20 cellular contexts compared by ENCODE assay signal in the genomic region with DNA sequence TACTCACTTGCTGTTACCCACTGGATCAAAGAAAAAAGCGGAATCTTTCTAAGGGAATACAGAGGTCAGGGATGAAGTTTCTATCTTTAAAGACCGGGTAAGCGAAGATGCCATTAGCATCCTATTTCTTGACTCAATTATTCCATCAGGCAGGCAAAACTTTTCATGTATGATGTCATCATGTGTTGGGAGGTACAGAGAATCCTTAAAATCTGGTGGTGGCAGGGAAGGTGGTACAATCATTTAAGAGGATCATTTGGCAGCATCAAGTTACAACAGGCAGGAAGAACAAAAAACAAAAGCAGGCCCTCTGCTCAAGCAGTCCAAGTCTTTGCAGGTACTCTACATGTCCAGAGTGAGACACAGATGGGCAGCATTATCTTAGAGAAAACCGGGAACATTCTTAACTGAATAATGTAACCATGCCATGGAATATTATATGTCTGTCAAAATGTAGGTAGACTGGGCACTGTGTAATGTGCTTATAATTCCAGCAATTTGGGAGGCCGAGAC. TPM values are rescaled to one million over a fixed set of nuclear protein-coding genes. Genes with fewer than 3 reads are reported as not detected.
A peak's percentile ranks its signal among the peaks of the same experiment; 100 is the strongest.
DNase-seq lines count a peak whose midpoint lies in the region; ATAC-seq, FAIRE-seq and TF ChIP-seq lines count a peak whose summit lies in the region.
"Had no signal": no experiment of that assay in that cellular context is flagged by ENCODE, and none has a peak within 500 bp of the region (broad histone marks: within the 10 kb centered on the region; RNA-seq: fewer than 3 reads in every experiment).

No MANE protein-coding gene starts in this region.

- no peak overlapping the region for H3K27ac ChIP-seq in HEK293 (ENCODE audit: extremely low read depth, low read depth, low read length)
- no peak overlapping the region for H3K27ac ChIP-seq in K562 (ENCODE audit: extremely low read depth, low read depth, low read length)
- H3K27ac ChIP-seq: 22Rv1, BLaER1 had no signal

- no peaks in the 10 kb centered on the region for H3K9me3 Mint-ChIP-seq in activated CD4-positive, alpha-beta T cell treated with anti-CD3 and anti-CD28 coated beads for 36 hours (ENCODE audit: low read depth)
- H3K9me3 Mint-ChIP-seq in neural crest cell (no peaks in the 10 kb centered on the region), chondrocyte (ENCODE audit: low read depth) (no peaks in the 10 kb centered on the region)
- no peaks in the 10 kb centered on the region for H3K9me3 Mint-ChIP-seq in activated T-helper 1 cell treated with anti-CD3 and anti-CD28 coated beads, Interleukin-12 subunit alpha, Interleukin-12 subunit beta, Interleukin-2, Interleukin-4 antibody, amounts not matched to agents 30 ng/mL and 10 ng/mL and 1 ng/mL, durations not matched to agents 14 hours and 24 hours and 36 hours
- H3K9me3 Mint-ChIP-seq: H9 had no signal

- no peak for TF ChIP-seq RAD21 in K562 (CRISPR knock-in tag; conservative IDR thresholded peaks at IDR 0.05 in 1 of 2, IDR thresholded peaks at IDR 0.05 in 1 of 2)

- 73% methylated on average over 5 of the region's 5 CpGs for WGBS in K562 (ENCODE audit: insufficient coverage, low coverage, missing lambda C conversion rate)

- no peak overlapping the region for H3K9ac ChIP-seq in K562 (ENCODE audit: insufficient read depth in 1 of 2, low read depth in 2 of 2, low read length in 2 of 2)
- H3K9ac ChIP-seq: BLaER1 had no signal

- TF ChIP-seq EP300 in K562 (IDR thresholded peaks at IDR 0.05; ENCODE audit: low read length), result no peak

- POLR2A ChIA-PET in activated CD4-positive, alpha-beta T cell treated with anti-CD3 and anti-CD28 coated beads for 36 hours (lab: Charles Lee), result interaction anchor here (0.5 to 0.7 kb wide), 2 partner anchors 231 to 1041 kb away, joined by 3 read pairs; no protein-coding TSS in a partner anchor
- POLR2A ChIA-PET in HEK293 (lab: Yijun Ruan, JAX), result no interaction called here
- POLR2A ChIA-PET in K562 (lab: Yijun Ruan, JAX), result no interaction called here

- peaks cover 4% of the 10 kb centered on the region; the same call in 1 of the 2 replicates for H3K4me1 ChIP-seq in HEK293 (ENCODE audit: control insufficient read depth, insufficient read depth, low read length)
- peaks cover 15 to 26% of the 10 kb centered on the region in 2 experiments for H3K4me1 ChIP-seq in K562 (replicated peaks in 1 of 2; ENCODE audit: control insufficient read depth in 2 of 2, insufficient read depth in 2 of 2, low read length in 2 of 2)

- no peak overlapping the region for H3K4me2 ChIP-seq in K562 (ENCODE audit: insufficient read depth, low read length)
- H3K4me2 ChIP-seq: BLaER1 had no signal

- TF ChIP-seq POLR2A in K562 (conservative IDR thresholded peaks at IDR 0.05), result no peak

- H3K36me3 ChIP-seq in HEK293 (ENCODE audit: control insufficient read depth in 2 of 2, insufficient read depth in 1 of 2, low read length in 2 of 2) (peaks cover 3 to 7% of the 10 kb centered on the region in 2 experiments; a peak in 2 of 3 replicates), K562 (ENCODE audit: control insufficient read depth, insufficient read depth, low read length) (peaks cover 11% of the 10 kb centered on the region; the same call in 2 of the 3 replicates)

- CTCF ChIA-PET in activated CD4-positive, alpha-beta T cell treated with anti-CD3 and anti-CD28 coated beads for 36 hours (lab: Charles Lee), result interaction anchor here (1.2 kb wide), 1 partner anchor 8 kb away, joined by 4 read pairs; no protein-coding TSS in a partner anchor
- CTCF ChIA-PET in HEK293 (lab: Yijun Ruan, JAX) (no interaction called here), K562 (lab: Yijun Ruan, JAX; ENCODE audit: low intra/inter-chr PET ratio) (no interaction called here)

- no peak overlapping the region for H3K4me3 Mint-ChIP-seq in activated CD4-positive, alpha-beta T cell treated with anti-CD3 and anti-CD28 coated beads for 36 hours
- H3K4me3 Mint-ChIP-seq in neural crest cell (peak overlapping the region; percentile 39), chondrocyte (ENCODE audit: unreplicated experiment) (no peak overlapping the region)
- H3K4me3 Mint-ChIP-seq in activated T-helper 1 cell treated with anti-CD3 and anti-CD28 coated beads, Interleukin-12 subunit alpha, Interleukin-12 subunit beta, Interleukin-2, Interleukin-4 antibody, amounts not matched to agents 30 ng/mL and 10 ng/mL and 1 ng/mL, durations not matched to agents 14 hours and 24 hours and 36 hours, result no peak overlapping the region
- H3K4me3 Mint-ChIP-seq: H9 had no signal

- H3K27ac Mint-ChIP-seq in activated CD4-positive, alpha-beta T cell treated with anti-CD3 and anti-CD28 coated beads for 36 hours, result peak overlapping the region; percentile 1
- H3K27ac Mint-ChIP-seq in neural crest cell (ENCODE audit: unreplicated experiment), result no peak overlapping the region
- no peak overlapping the region for H3K27ac Mint-ChIP-seq in activated T-helper 1 cell treated with anti-CD3 and anti-CD28 coated beads, Interleukin-12 subunit alpha, Interleukin-12 subunit beta, Interleukin-2, Interleukin-4 antibody, amounts not matched to agents 30 ng/mL and 10 ng/mL and 1 ng/mL, durations not matched to agents 14 hours and 24 hours and 36 hours
- H3K27ac Mint-ChIP-seq in chondrocyte (ENCODE audit: unreplicated experiment), result no peak overlapping the region

- peaks cover 69% of the 10 kb centered on the region for H3K79me2 ChIP-seq in K562 (ENCODE audit: control insufficient read depth, insufficient read depth, low read length)

- H3K4me3 ChIP-seq in HEK293 (ENCODE audit: low read depth, low read length) (no peak overlapping the region), K562 (no peak overlapping the region)
- H3K4me3 ChIP-seq: BLaER1 had no signal

- intact Hi-C loops in activated CD4-positive, alpha-beta T cell treated with anti-CD3 and anti-CD28 coated beads for 36 hours (cut with DNase I, micrococcal nuclease), result no loop called here
- intact Hi-C loops in K562 (cut with micrococcal nuclease), result no loop called here
- intact Hi-C loops in activated T-helper 1 cell treated with anti-CD3 and anti-CD28 coated beads, Interleukin-12 subunit alpha, Interleukin-12 subunit beta, Interleukin-2, Interleukin-4 antibody, amounts not matched to agents 30 ng/mL and 10 ng/mL and 1 ng/mL, durations not matched to agents 14 hours and 24 hours and 36 hours (cut with micrococcal nuclease), result loop anchor here (10.0 kb wide), 1 partner anchor 592 kb away; a partner anchor contains a TSS

- BruUV-seq in K562 (replicated peaks; lab: Mats Ljungman, UMichigan), result no TSS peak

- no peak for DNase-seq in activated CD4-positive, alpha-beta T cell treated with anti-CD3 and anti-CD28 coated beads for 36 hours
- DNase-seq in activated CD4-positive, alpha-beta T cell treated with anti-CD3 and anti-CD28 coated beads, Interleukin-2, amount 50 U/mL, for 4 hours, result no peak
- no peak for DNase-seq in K562 (ENCODE audit: extremely low read depth in 1 of 4, low spot score in 3 of 4)
- DNase-seq in neural crest cell (ENCODE audit: low read depth, low spot score), result no peak
- no peak for DNase-seq in activated T-helper 1 cell treated with anti-CD3 and anti-CD28 coated beads, Interleukin-12 subunit alpha, Interleukin-12 subunit beta, Interleukin-2, Interleukin-4 antibody, amounts not matched to agents 30 ng/mL and 10 ng/mL and 1 ng/mL, durations not matched to agents 14 hours and 24 hours and 36 hours (ENCODE audit: low spot score)
- DNase-seq in NCI-H526 (lab: John Stamatoyannopoulos, UW), result no peak
- DNase-seq in chondrocyte (ENCODE audit: low spot score), result no peak
- DNase-seq: DMS153, EL, H9, IMR-90, NCI-H146, NCI-H2107, NCI-H446, NCI-H82, Right ventricle myocardium superior had no signal

- in situ Hi-C loops in K562 (cut with MboI), result no loop called here

- no peak for FAIRE-seq in K562 (lab: Jason Lieb, UNC)

- H3K27me3 ChIP-seq in K562 (ENCODE audit: control insufficient read depth in 2 of 2, insufficient read depth in 2 of 2, low read length in 2 of 2), result no peaks in the 10 kb centered on the region
- H3K27me3 ChIP-seq: BLaER1 had no signal

- peaks cover 2% of the 10 kb centered on the region for H3K36me3 Mint-ChIP-seq in activated CD4-positive, alpha-beta T cell treated with anti-CD3 and anti-CD28 coated beads for 36 hours (ENCODE audit: low read depth)
- H3K36me3 Mint-ChIP-seq in neural crest cell (ENCODE audit: low read depth) (no peaks in the 10 kb centered on the region), chondrocyte (ENCODE audit: low read depth) (peaks cover 3% of the 10 kb centered on the region)
- H3K36me3 Mint-ChIP-seq in activated T-helper 1 cell treated with anti-CD3 and anti-CD28 coated beads, Interleukin-12 subunit alpha, Interleukin-12 subunit beta, Interleukin-2, Interleukin-4 antibody, amounts not matched to agents 30 ng/mL and 10 ng/mL and 1 ng/mL, durations not matched to agents 14 hours and 24 hours and 36 hours (ENCODE audit: low read depth), result no peaks in the 10 kb centered on the region

- H2AFZ ChIP-seq in K562 (ENCODE audit: low read depth, low read length), result no peak overlapping the region

- H3K9me3 ChIP-seq in HEK293 (ENCODE audit: control insufficient read depth, insufficient read depth, low read depth, low read length), result no peaks in the 10 kb centered on the region
- no peaks in the 10 kb centered on the region for H3K9me3 ChIP-seq in K562 (replicated peaks; ENCODE audit: control insufficient read depth, insufficient read depth, low read depth, low read length)
- H3K9me3 ChIP-seq: BLaER1 had no signal

- H3K27me3 Mint-ChIP-seq in activated CD4-positive, alpha-beta T cell treated with anti-CD3 and anti-CD28 coated beads for 36 hours, result no peaks in the 10 kb centered on the region
- H3K27me3 Mint-ChIP-seq in neural crest cell (ENCODE audit: low read depth) (no peaks in the 10 kb centered on the region), chondrocyte (ENCODE audit: low read depth) (no peaks in the 10 kb centered on the region)
- H3K27me3 Mint-ChIP-seq in activated T-helper 1 cell treated with anti-CD3 and anti-CD28 coated beads, Interleukin-12 subunit alpha, Interleukin-12 subunit beta, Interleukin-2, Interleukin-4 antibody, amounts not matched to agents 30 ng/mL and 10 ng/mL and 1 ng/mL, durations not matched to agents 14 hours and 24 hours and 36 hours (ENCODE audit: insufficient read depth), result no peaks in the 10 kb centered on the region

- peaks cover 34% of the 10 kb centered on the region; the same call in 1 of the 2 replicates for H4K20me1 ChIP-seq in K562 (replicated peaks; ENCODE audit: control insufficient read depth, insufficient read depth, low read length)

- TF ChIP-seq CTCF in HEK293 (tag by site-specific recombination; IDR thresholded peaks at IDR 0.05), result no peak
- no peak for TF ChIP-seq CTCF in K562 (IDR thresholded peaks at IDR 0.05 in 2 of 3, conservative IDR thresholded peaks at IDR 0.05 in 1 of 3; ENCODE audit: insufficient read depth in 2 of 3, low read depth in 1 of 3, low read length in 3 of 3)
- no peak for TF ChIP-seq CTCF in neural crest cell (conservative IDR thresholded peaks at IDR 0.05)
- TF ChIP-seq CTCF in chondrocyte (IDR thresholded peaks at IDR 0.05), result no peak

- peaks cover 33% of the 10 kb centered on the region for H3K4me1 Mint-ChIP-seq in activated CD4-positive, alpha-beta T cell treated with anti-CD3 and anti-CD28 coated beads for 36 hours
- H3K4me1 Mint-ChIP-seq in neural crest cell (peaks cover 31% of the 10 kb centered on the region), chondrocyte (ENCODE audit: low read depth) (peaks cover 27% of the 10 kb centered on the region)
- H3K4me1 Mint-ChIP-seq in activated T-helper 1 cell treated with anti-CD3 and anti-CD28 coated beads, Interleukin-12 subunit alpha, Interleukin-12 subunit beta, Interleukin-2, Interleukin-4 antibody, amounts not matched to agents 30 ng/mL and 10 ng/mL and 1 ng/mL, durations not matched to agents 14 hours and 24 hours and 36 hours (ENCODE audit: low read depth), result peaks cover 30% of the 10 kb centered on the region

- ATAC-seq in activated CD4-positive, alpha-beta T cell treated with anti-CD3 and anti-CD28 coated beads for 36 hours, result no peak
- ATAC-seq in K562, result no peak
- ATAC-seq: Panc1 had no signal

- no peaks in the 10 kb centered on the region for H3K9me1 ChIP-seq in K562 (ENCODE audit: control insufficient read depth, insufficient read depth, low read length)

RNA-seq across cellular contexts. Expression of a gene that starts 3.8 kb away (rescaled TPM):
- 10 to 100 TPM; 22.2 to 23.0 TPM for total RNA-seq in activated CD4-positive, alpha-beta T cell treated with anti-CD3 and anti-CD28 coated beads for 36 hours
- total RNA-seq in K562 (2011; cell fraction: chromatin; rRNA removed; ENCODE audit: low replicate concordance), result 23.3 and 33.1 TPM in 2 replicates
- total RNA-seq in K562 (2011; cell fraction: nucleolus; rRNA removed), result 21.2 and 24.7 TPM in 2 replicates
- total RNA-seq in K562 (2011; cell fraction: nucleoplasm; rRNA removed), result 19.4 and 24.6 TPM in 2 replicates
- total RNA-seq in K562 (2014; rRNA removed), result 17.0 and 18.4 TPM in 2 replicates
- total RNA-seq in K562 (2014; rRNA removed; fragmentation: Illumina TruSeq; extraction: Trizol), result 9.7 and 10.3 TPM in 2 replicates
- 12.4 and 14.2 TPM in 2 replicates for total RNA-seq in K562 (2015; rRNA removed; fragmentation: Illumina TruSeq; extraction: Trizol)
- 15.6 and 18.7 TPM in 2 replicates for total RNA-seq in K562 (2021)
- polyA plus RNA-seq in K562 (2011; rRNA removed), result 14.9 and 15.6 TPM in 2 replicates
- 11.3 and 12.8 TPM in 2 replicates for polyA plus RNA-seq in K562 (2011; cell fraction: cytosol; rRNA removed)
- polyA plus RNA-seq in K562 (2011; cell fraction: nucleus; rRNA removed), result 19.8 and 22.6 TPM in 2 replicates
- polyA plus RNA-seq in K562 (2012), result 12.3 and 14.9 TPM in 2 replicates
- polyA plus RNA-seq in K562 (2014; fragmentation: Illumina TruSeq; extraction: Trizol), result 14.8 and 25.8 TPM in 2 replicates
- 1 to 10 TPM; 1.7 to 3.8 TPM for polyA plus RNA-seq in K562 (2014; fragmentation: Nextera tagmentation; extraction: Ambion mirVana)
- polyA plus RNA-seq in K562 (2014; rRNA removed), result 10.7 and 12.5 TPM in 2 replicates
- 16.6 and 18.6 TPM in 2 replicates for polyA minus RNA-seq in K562 (2011; rRNA and poly(A)+ RNA removed)
- polyA minus RNA-seq in K562 (2011; cell fraction: cytosol; rRNA and poly(A)+ RNA removed), result 9.7 and 11.0 TPM in 2 replicates
- polyA minus RNA-seq in K562 (2011; cell fraction: nucleus; rRNA and poly(A)+ RNA removed), result 7.9 and 9.0 TPM in 2 replicates
- 27.9 and 30.0 TPM in 2 replicates for total RNA-seq in neural crest cell
- 32.2 and 34.4 TPM in 2 replicates for total RNA-seq in activated T-helper 1 cell treated with anti-CD3 and anti-CD28 coated beads, Interleukin-12 subunit alpha, Interleukin-12 subunit beta, Interleukin-2, Interleukin-4 antibody, amounts not matched to agents 30 ng/mL and 10 ng/mL and 1 ng/mL, durations not matched to agents 14 hours and 24 hours and 36 hours
- 24.4 to 31.3 TPM (median 25.4 TPM) in 3 replicates for total RNA-seq in chondrocyte

RNA-seq across cellular contexts. Expression of a gene that starts 23.6 kb away (rescaled TPM):
- total RNA-seq in activated CD4-positive, alpha-beta T cell treated with anti-CD3 and anti-CD28 coated beads for 36 hours, result 10 to 100 TPM; 10.1 to 10.7 TPM
- total RNA-seq in K562 (2011; cell fraction: chromatin; rRNA removed; ENCODE audit: low replicate concordance), result 5.1 and 8.4 TPM in 2 replicates
- total RNA-seq in K562 (2011; cell fraction: nucleolus; rRNA removed), result 3.8 and 4.3 TPM in 2 replicates
- total RNA-seq in K562 (2011; cell fraction: nucleoplasm; rRNA removed), result 4.6 and 7.3 TPM in 2 replicates
- total RNA-seq in K562 (2014; rRNA removed) (4.5 and 9.1 TPM in 2 replicates), K562 (2014; rRNA removed; fragmentation: Illumina TruSeq; extraction: Trizol) (6.4 and 6.9 TPM in 2 replicates), K562 (2015; rRNA removed; fragmentation: Illumina TruSeq; extraction: Trizol) (7.0 and 8.3 TPM in 2 replicates), K562 (2021) (10.2 and 11.7 TPM in 2 replicates), neural crest cell (14.1 and 15.6 TPM in 2 replicates), chondrocyte (15.4 to 26.8 TPM (median 22.5 TPM) in 3 replicates)
- polyA plus RNA-seq in K562 (2011; rRNA removed) (14.3 and 17.4 TPM in 2 replicates), K562 (2014; fragmentation: Illumina TruSeq; extraction: Trizol) (12.0 and 16.2 TPM in 2 replicates), K562 (2014; fragmentation: Nextera tagmentation; extraction: Ambion mirVana) (1 to 10 TPM; 3.3 to 4.7 TPM), K562 (2014; rRNA removed) (7.5 and 9.0 TPM in 2 replicates)
- polyA plus RNA-seq in K562 (2011; cell fraction: cytosol; rRNA removed), result 24.0 and 24.2 TPM in 2 replicates
- polyA plus RNA-seq in K562 (2011; cell fraction: nucleus; rRNA removed), result 9.4 and 10.3 TPM in 2 replicates
- 10.5 and 13.2 TPM in 2 replicates for polyA plus RNA-seq in K562 (2012)
- polyA minus RNA-seq in K562 (2011; rRNA and poly(A)+ RNA removed), result 14.8 and 20.1 TPM in 2 replicates
- 7.6 and 11.1 TPM in 2 replicates for polyA minus RNA-seq in K562 (2011; cell fraction: cytosol; rRNA and poly(A)+ RNA removed)
- polyA minus RNA-seq in K562 (2011; cell fraction: nucleus; rRNA and poly(A)+ RNA removed), result 1.3 and 4.7 TPM in 2 replicates
- 15.3 and 17.7 TPM in 2 replicates for total RNA-seq in activated T-helper 1 cell treated with anti-CD3 and anti-CD28 coated beads, Interleukin-12 subunit alpha, Interleukin-12 subunit beta, Interleukin-2, Interleukin-4 antibody, amounts not matched to agents 30 ng/mL and 10 ng/mL and 1 ng/mL, durations not matched to agents 14 hours and 24 hours and 36 hours

RNA-seq across cellular contexts. Expression of a gene that starts 33.3 kb away (rescaled TPM):
- total RNA-seq in activated CD4-positive, alpha-beta T cell treated with anti-CD3 and anti-CD28 coated beads for 36 hours, result 100 to 1,000 TPM; 121 to 149 TPM
- total RNA-seq in K562 (2011; cell fraction: chromatin; rRNA removed; ENCODE audit: low replicate concordance), result 20.9 and 28.4 TPM in 2 replicates
- 50.9 and 59.1 TPM in 2 replicates for total RNA-seq in K562 (2011; cell fraction: nucleolus; rRNA removed)
- 40.5 and 59.2 TPM in 2 replicates for total RNA-seq in K562 (2011; cell fraction: nucleoplasm; rRNA removed)
- total RNA-seq in K562 (2014; rRNA removed), result 197 and 210 TPM in 2 replicates
- 111 and 125 TPM in 2 replicates for total RNA-seq in K562 (2014; rRNA removed; fragmentation: Illumina TruSeq; extraction: Trizol)
- total RNA-seq in K562 (2015; rRNA removed; fragmentation: Illumina TruSeq; extraction: Trizol), result 152 and 163 TPM in 2 replicates
- 214 and 225 TPM in 2 replicates for total RNA-seq in K562 (2021)
- polyA plus RNA-seq in K562 (2011; rRNA removed), result 197 and 215 TPM in 2 replicates
- 413 and 533 TPM in 2 replicates for polyA plus RNA-seq in K562 (2011; cell fraction: cytosol; rRNA removed)
- 126 and 138 TPM in 2 replicates for polyA plus RNA-seq in K562 (2011; cell fraction: nucleus; rRNA removed)
- polyA plus RNA-seq in K562 (2012), result 216 and 269 TPM in 2 replicates
- polyA plus RNA-seq in K562 (2014; fragmentation: Illumina TruSeq; extraction: Trizol), result 176 and 179 TPM in 2 replicates
- polyA plus RNA-seq in K562 (2014; fragmentation: Nextera tagmentation; extraction: Ambion mirVana), result 10 to 100 TPM; 51.4 to 92.8 TPM
- polyA plus RNA-seq in K562 (2014; rRNA removed), result 169 and 185 TPM in 2 replicates
- 63.1 and 70.4 TPM in 2 replicates for polyA minus RNA-seq in K562 (2011; rRNA and poly(A)+ RNA removed)
- 99.1 and 126 TPM in 2 replicates for polyA minus RNA-seq in K562 (2011; cell fraction: cytosol; rRNA and poly(A)+ RNA removed)
- polyA minus RNA-seq in K562 (2011; cell fraction: nucleus; rRNA and poly(A)+ RNA removed), result 16.0 and 28.5 TPM in 2 replicates
- total RNA-seq in neural crest cell, result 109 TPM in 2 replicates
- total RNA-seq in activated T-helper 1 cell treated with anti-CD3 and anti-CD28 coated beads, Interleukin-12 subunit alpha, Interleukin-12 subunit beta, Interleukin-2, Interleukin-4 antibody, amounts not matched to agents 30 ng/mL and 10 ng/mL and 1 ng/mL, durations not matched to agents 14 hours and 24 hours and 36 hours, result 118 and 125 TPM in 2 replicates
- 70.2 to 76.9 TPM (median 72.9 TPM) in 3 replicates for total RNA-seq in chondrocyte
